ENCODE assay signal across 10 cellular contexts in the genomic region with DNA sequence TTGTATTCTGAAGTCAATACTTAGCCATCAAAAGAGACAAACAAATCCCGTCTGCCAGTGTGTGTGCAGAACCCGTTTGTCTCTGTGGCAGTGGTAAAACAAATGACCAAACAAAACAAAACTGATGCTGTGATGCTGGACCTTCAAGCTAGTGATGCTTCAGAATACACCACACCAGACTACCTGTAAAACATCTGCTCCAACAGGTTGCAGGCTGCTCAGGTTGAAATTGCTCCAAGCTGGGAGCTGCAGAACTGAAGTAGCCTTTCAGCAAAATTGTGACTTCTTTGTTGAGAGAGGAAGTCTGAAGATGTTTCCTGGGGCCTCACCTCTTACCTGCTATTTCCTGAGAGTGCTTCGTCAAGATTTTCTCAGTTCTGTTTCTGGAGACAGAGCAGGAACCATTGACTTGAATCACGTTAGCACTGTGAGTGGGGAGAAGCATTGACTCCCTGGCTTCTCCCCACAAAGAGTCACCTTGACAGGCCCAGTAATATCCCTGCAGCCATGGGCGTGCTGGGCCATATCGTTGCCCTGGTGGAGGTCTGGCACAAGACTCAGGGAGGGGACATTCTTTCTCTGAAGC.
DNase-seq lines count a peak whose midpoint lies in the region; ATAC-seq and TF ChIP-seq lines count a peak whose summit lies in the region.
"Had no signal": no experiment of that assay in that cellular context is flagged by ENCODE, and none has a peak within 500 bp of the region (broad histone marks: within the 10 kb centered on the region; RNA-seq: fewer than 3 reads in every experiment).

No MANE protein-coding gene starts in this region.

- peak overlapping the region; percentile 86 to 91 (median 88) for H3K27ac Mint-ChIP-seq in CD4-positive, CD25-positive, alpha-beta regulatory T cell
- H3K27ac Mint-ChIP-seq in activated CD4-positive, alpha-beta memory T cell treated with anti-CD3 and anti-CD28 coated beads for 36 hours = peak overlapping the region; percentile 3

- POLR2A ChIA-PET in activated CD4-positive, alpha-beta memory T cell treated with anti-CD3 and anti-CD28 coated beads for 36 hours (lab: Charles Lee) = no interaction called here

- no peak overlapping the region for H3K27ac ChIP-seq in CD4-positive, CD25-positive, alpha-beta regulatory T cell (ENCODE audit: insufficient read depth, low read length, poor library complexity, severe bottlenecking)
- no peak overlapping the region for H3K27ac ChIP-seq in tibial artery
- H3K27ac ChIP-seq: breast epithelium had no signal

- DNase-seq in CD4-positive, CD25-positive, alpha-beta regulatory T cell = peak in 2 of 3 donors; percentile 9 to 45
- peak; percentile 35 for DNase-seq in activated CD4-positive, alpha-beta memory T cell treated with anti-CD3 and anti-CD28 coated beads for 36 hours
- DNase-seq in tibial artery = no peak
- DNase-seq in pons (ENCODE audit: low spot score) = no peak
- DNase-seq in G401 (ENCODE audit: low spot score) = no peak
- DNase-seq in DMS114 treated with DMSO at 0.1 percent for 48 hours (lab: John Stamatoyannopoulos, UW; ENCODE audit: unreplicated experiment) = no peak
- DNase-seq: hippocampal formation had no signal

- peaks cover 0 to 35% (median 30%) of the 10 kb centered on the region in 4 donors for H3K4me1 Mint-ChIP-seq in CD4-positive, CD25-positive, alpha-beta regulatory T cell
- H3K4me1 Mint-ChIP-seq in activated CD4-positive, alpha-beta memory T cell treated with anti-CD3 and anti-CD28 coated beads for 36 hours (ENCODE audit: low read depth) = peaks cover 37% of the 10 kb centered on the region

- peak overlapping the region; percentile 63 for H3K4me3 ChIP-seq in CD4-positive, CD25-positive, alpha-beta regulatory T cell (ENCODE audit: low read depth, low read length)
- H3K4me3 ChIP-seq in tibial artery = no peak overlapping the region
- H3K4me3 ChIP-seq: breast epithelium had no signal

- peaks cover 7% of the 10 kb centered on the region for H3K27me3 Mint-ChIP-seq in CD4-positive, CD25-positive, alpha-beta regulatory T cell
- no peaks in the 10 kb centered on the region for H3K27me3 Mint-ChIP-seq in activated CD4-positive, alpha-beta memory T cell treated with anti-CD3 and anti-CD28 coated beads for 36 hours

- no peaks in the 10 kb centered on the region for H3K9me3 ChIP-seq in CD4-positive, CD25-positive, alpha-beta regulatory T cell (ENCODE audit: control insufficient read depth in 2 of 2, low read length in 2 of 2)
- no peaks in the 10 kb centered on the region for H3K9me3 ChIP-seq in tibial artery
- H3K9me3 ChIP-seq: breast epithelium had no signal

- H3K36me3 Mint-ChIP-seq in CD4-positive, CD25-positive, alpha-beta regulatory T cell = peaks cover 2% of the 10 kb centered on the region
- no peaks in the 10 kb centered on the region for H3K36me3 Mint-ChIP-seq in activated CD4-positive, alpha-beta memory T cell treated with anti-CD3 and anti-CD28 coated beads for 36 hours

- intact Hi-C loops in activated CD4-positive, alpha-beta memory T cell treated with anti-CD3 and anti-CD28 coated beads for 36 hours (cut with micrococcal nuclease) = loop anchor here (1.0 kb wide), 1 partner anchor 106 kb away; no protein-coding TSS in a partner anchor
- intact Hi-C loops in tibial artery (cut with DNase I; ENCODE audit: low total_unique reads) = no loop called here

- no peaks in the 10 kb centered on the region for H3K36me3 ChIP-seq in CD4-positive, CD25-positive, alpha-beta regulatory T cell (ENCODE audit: control insufficient read depth, insufficient read depth, low read length)
- no peaks in the 10 kb centered on the region for H3K36me3 ChIP-seq in tibial artery
- H3K36me3 ChIP-seq: breast epithelium had no signal

- no peak for TF ChIP-seq CTCF in tibial artery (IDR thresholded peaks at IDR 0.05)

- CTCF ChIA-PET in activated CD4-positive, alpha-beta memory T cell treated with anti-CD3 and anti-CD28 coated beads for 36 hours (lab: Charles Lee) = no interaction called here

- H3K4me1 ChIP-seq in CD4-positive, CD25-positive, alpha-beta regulatory T cell (ENCODE audit: control insufficient read depth, insufficient read depth, low read length, poor library complexity, severe bottlenecking) = peaks cover 27% of the 10 kb centered on the region
- H3K4me1 ChIP-seq in tibial artery = peaks cover 0 to 4% (median 0%) of the 10 kb centered on the region in 4 donors
- H3K4me1 ChIP-seq: breast epithelium had no signal

- H3K4me3 Mint-ChIP-seq in CD4-positive, CD25-positive, alpha-beta regulatory T cell = peak overlapping the region in 3 of 4 donors; percentile 46 to 67 (median 65)
- H3K4me3 Mint-ChIP-seq in activated CD4-positive, alpha-beta memory T cell treated with anti-CD3 and anti-CD28 coated beads for 36 hours = no peak overlapping the region

- in situ Hi-C loops in G401 (cut with HindIII; ENCODE audit: low sequenced_read_pairs) = no loop called here

- H3K27me3 ChIP-seq in CD4-positive, CD25-positive, alpha-beta regulatory T cell (ENCODE audit: control insufficient read depth, insufficient read depth, low read length) = no peaks in the 10 kb centered on the region
- H3K27me3 ChIP-seq in tibial artery = no peaks in the 10 kb centered on the region
- H3K27me3 ChIP-seq: breast epithelium had no signal

- H3K9me3 Mint-ChIP-seq in CD4-positive, CD25-positive, alpha-beta regulatory T cell = peaks cover 0 to 2% (median 0%) of the 10 kb centered on the region in 7 donors
- H3K9me3 Mint-ChIP-seq in activated CD4-positive, alpha-beta memory T cell treated with anti-CD3 and anti-CD28 coated beads for 36 hours = no peaks in the 10 kb centered on the region

- ATAC-seq in CD4-positive, CD25-positive, alpha-beta regulatory T cell (ENCODE audit: low read depth in 2 of 2) = peak; percentile 36 to 45
- ATAC-seq in GM18907 (IDR thresholded peaks at IDR 0.05; ENCODE audit: unreplicated experiment) (peak; percentile 72), HG02884 (IDR thresholded peaks at IDR 0.05; ENCODE audit: unreplicated experiment) (peak; percentile 80)

Comparison
In these comparisons a context has a peak if more than half of its experiments do, and no peak if none do; other contexts are left out.
1. DNase-seq: peak in CD4-positive, CD25-positive, alpha-beta regulatory T cell (2 of 3) and activated CD4-positive, alpha-beta memory T cell treated with anti-CD3 and anti-CD28 coated beads for 36 hours (single experiment); none in tibial artery (0 of 2), pons (single experiment), G401 (single experiment) and DMS114 treated with DMSO at 0.1 percent for 48 hours (single experiment).
2. Peak in every context shown above with its lines, with median percentiles within 50 percentile points of each other: ATAC-seq.